Comparison of ENCODE assay signal across 8 cellular contexts in the genomic region with DNA sequence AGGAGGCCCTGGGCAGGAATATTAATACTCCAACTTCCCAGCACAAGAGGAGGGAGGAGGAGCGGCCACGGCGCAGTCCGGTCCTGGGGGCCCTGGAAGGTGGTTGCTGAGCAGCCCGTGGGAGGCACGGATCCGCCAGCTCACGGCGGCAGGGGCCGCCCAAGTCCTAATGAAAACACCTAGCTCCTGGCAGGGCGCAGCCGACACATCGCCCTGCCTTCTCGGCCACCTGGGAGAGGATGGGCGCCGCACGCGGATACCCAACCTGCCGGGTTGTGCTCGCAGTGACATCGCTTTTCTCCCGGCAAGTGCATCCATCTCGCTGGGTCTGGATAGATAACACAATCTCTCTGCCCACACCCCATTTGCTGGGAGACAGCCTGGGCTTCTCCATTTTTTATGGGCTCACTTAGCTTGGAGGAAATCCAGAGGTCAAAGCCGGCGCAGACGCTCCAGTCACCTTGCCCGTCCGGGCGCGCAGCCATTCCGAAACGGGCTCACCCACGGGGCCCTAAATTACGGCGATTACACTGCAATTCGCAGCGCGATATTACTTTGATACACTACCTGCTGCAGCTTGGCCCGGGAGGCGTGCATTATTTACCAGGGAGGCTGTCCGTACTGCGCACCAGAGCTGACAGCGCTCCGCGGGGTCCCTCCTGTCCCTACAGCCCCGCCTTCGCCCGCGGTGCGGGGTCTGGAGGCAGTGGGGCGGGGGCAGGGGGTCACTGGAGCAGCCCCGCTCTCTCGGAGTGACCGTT. TPM values are rescaled to one million over a fixed set of nuclear protein-coding genes. Genes with fewer than 3 reads are reported as not detected.
DNase-seq lines count a peak whose midpoint lies in the region; ATAC-seq and TF ChIP-seq lines count a peak whose summit lies in the region.

No MANE protein-coding gene starts in this region.

- H3K23ac ChIP-seq in mesenchymal stem cell (ENCODE audit: low read length in 2 of 2), result peak overlapping the region in 1 of 2 experiments; percentile 60

- H3K18ac ChIP-seq in mesenchymal stem cell (ENCODE audit: low read depth in 1 of 2, low read length in 2 of 2), result no peak overlapping the region

- no peak overlapping the region for H3K4ac ChIP-seq in mesenchymal stem cell (ENCODE audit: low read depth in 1 of 2, low read length in 2 of 2)

- H2BK15ac ChIP-seq in mesenchymal stem cell (ENCODE audit: low read depth, poor library complexity, severe bottlenecking), result no peak overlapping the region

- no peak overlapping the region for H4K91ac ChIP-seq in mesenchymal stem cell (ENCODE audit: low read length)

- no peak overlapping the region for H3K14ac ChIP-seq in mesenchymal stem cell (ENCODE audit: low read length in 2 of 2)

- no peak overlapping the region for H2BK120ac ChIP-seq in mesenchymal stem cell (ENCODE audit: low read depth, low read length)

- in situ Hi-C loops in G401 (cut with HindIII; ENCODE audit: low sequenced_read_pairs), result no loop called here
- in situ Hi-C loops in astrocyte of the cerebellum (cut with HindIII; ENCODE audit: low sequenced_read_pairs), result no loop called here

- DNase-seq in G401 (ENCODE audit: low spot score), result peak; percentile 59
- DNase-seq in astrocyte of the cerebellum (ENCODE audit: low read depth), result no peak
- DNase-seq in mesenchymal stem cell, result no peak
- DNase-seq in GDM1 (lab: John Stamatoyannopoulos, UW), result no peak

- no peak overlapping the region for H3K9ac ChIP-seq in mesenchymal stem cell (ENCODE audit: low read length)

- no peak overlapping the region for H3K27ac ChIP-seq in mesenchymal stem cell (ENCODE audit: low read length, poor library complexity, severe bottlenecking)

- H3K9me3 ChIP-seq in mesenchymal stem cell (ENCODE audit: control insufficient read depth, low read length), result no peaks in the 10 kb centered on the region

- no peaks in the 10 kb centered on the region for H3K36me3 ChIP-seq in mesenchymal stem cell (ENCODE audit: control insufficient read depth in 1 of 2, insufficient read depth in 2 of 2, low read depth in 1 of 2, low read length in 2 of 2)

- H3K4me3 ChIP-seq in astrocyte of the cerebellum (ENCODE audit: low read depth, low read length), result peak overlapping the region; percentile 25
- peak overlapping the region; percentile 32 to 57 for H3K4me3 ChIP-seq in mesenchymal stem cell (ENCODE audit: insufficient read depth in 1 of 2, low read depth in 1 of 2, low read length in 2 of 2)

- H2BK5ac ChIP-seq in mesenchymal stem cell (ENCODE audit: low read depth, low read length, poor library complexity, severe bottlenecking), result no peak overlapping the region

- peaks cover 90 to 92% of the 10 kb centered on the region in 2 experiments for H3K27me3 ChIP-seq in mesenchymal stem cell (ENCODE audit: control insufficient read depth in 1 of 2, insufficient read depth in 1 of 2, low read length in 2 of 2)

- H3K4me2 ChIP-seq in mesenchymal stem cell (ENCODE audit: low read length, poor library complexity, severe bottlenecking), result peak overlapping the region; percentile 52

- H3K79me1 ChIP-seq in mesenchymal stem cell (replicated peaks; ENCODE audit: low read length, poor library complexity, severe bottlenecking), result no peaks in the 10 kb centered on the region

- no peak overlapping the region for H4K8ac ChIP-seq in mesenchymal stem cell (ENCODE audit: low read length)

- no peak overlapping the region for H2AK5ac ChIP-seq in mesenchymal stem cell (ENCODE audit: low read length, severe bottlenecking)

- no peak overlapping the region for H2BK12ac ChIP-seq in mesenchymal stem cell (ENCODE audit: low read length in 2 of 2)

- no peak for TF ChIP-seq CTCF in astrocyte of the cerebellum (IDR thresholded peaks at IDR 0.05; ENCODE audit: low read depth, low read length, missing control alignments)

- ATAC-seq in HG03066 (IDR thresholded peaks at IDR 0.05; ENCODE audit: low read depth, unreplicated experiment) (peak; percentile 63), HG03565 (IDR thresholded peaks at IDR 0.05; ENCODE audit: unreplicated experiment) (no peak), HG02970 (IDR thresholded peaks at IDR 0.05; ENCODE audit: low FRiP score, unreplicated experiment) (no peak), HG03280 (IDR thresholded peaks at IDR 0.05; ENCODE audit: unreplicated experiment) (no peak)

- H2AFZ ChIP-seq in mesenchymal stem cell (ENCODE audit: low read depth, low read length), result no peak overlapping the region

- peaks cover 18% of the 10 kb centered on the region for H3K4me1 ChIP-seq in mesenchymal stem cell (ENCODE audit: control insufficient read depth, insufficient read depth, low read depth, low read length)

- WGBS in mesenchymal stem cell, result 2% methylated on average over 49 of the region's 54 CpGs

RNA-seq across cellular contexts. Expression of a gene that starts 36.2 kb away (rescaled TPM):
- 52.4 and 75.3 TPM in 2 replicates for total RNA-seq in G401 (2014; rRNA removed; shearing (Covaris generic))
- 64.8 TPM for polyA plus RNA-seq in mesenchymal stem cell (2013, experiment 1 of 2)
- polyA plus RNA-seq in mesenchymal stem cell (2013, experiment 2 of 2), result 62.8 TPM
